Comparison of ENCODE assay signal across 2 cellular contexts in the genomic region with DNA sequence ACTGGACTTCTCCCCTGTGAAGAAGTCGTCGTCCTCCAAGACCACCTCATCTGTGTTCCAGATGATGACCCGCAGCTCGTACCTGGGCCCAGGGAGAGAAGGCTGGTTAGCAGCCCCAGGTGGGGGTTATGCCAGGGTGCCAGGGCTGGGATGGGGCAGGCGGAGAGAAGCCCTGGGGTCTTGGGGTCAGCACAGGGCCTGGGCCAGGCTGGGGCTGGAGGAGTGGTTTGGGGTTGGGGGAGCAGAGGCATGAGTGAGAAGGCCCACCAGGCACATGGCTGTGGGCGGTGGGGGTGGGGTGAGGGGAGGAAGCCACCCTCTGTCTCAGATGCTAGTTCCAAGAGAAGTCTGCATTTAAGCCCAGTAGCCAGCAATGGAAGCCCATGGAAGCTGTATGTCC.
TF ChIP-seq lines count a peak whose summit lies in the region.

No MANE protein-coding gene starts in this region.

TF ChIP-seq in SK-N-SH treated with all-trans-retinoic acid at 6 μM for 48 hours, 23 proteins besides CTCF, POLR2A, EP300 and RAD21 (continued from another document):
- TF ChIP-seq, protein P1, sequence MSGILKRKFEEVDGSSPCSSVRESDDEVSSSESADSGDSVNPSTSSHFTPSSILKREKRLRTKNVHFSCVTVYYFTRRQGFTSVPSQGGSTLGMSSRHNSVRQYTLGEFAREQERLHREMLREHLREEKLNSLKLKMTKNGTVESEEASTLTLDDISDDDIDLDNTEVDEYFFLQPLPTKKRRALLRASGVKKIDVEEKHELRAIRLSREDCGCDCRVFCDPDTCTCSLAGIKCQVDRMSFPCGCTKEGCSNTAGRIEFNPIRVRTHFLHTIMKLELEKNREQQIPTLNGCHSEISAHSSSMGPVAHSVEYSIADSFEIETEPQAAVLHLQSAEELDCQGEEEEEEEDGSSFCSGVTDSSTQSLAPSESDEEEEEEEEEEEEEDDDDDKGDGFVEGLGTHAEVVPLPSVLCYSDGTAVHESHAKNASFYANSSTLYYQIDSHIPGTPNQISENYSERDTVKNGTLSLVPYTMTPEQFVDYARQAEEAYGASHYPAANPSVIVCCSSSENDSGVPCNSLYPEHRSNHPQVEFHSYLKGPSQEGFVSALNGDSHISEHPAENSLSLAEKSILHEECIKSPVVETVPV (CRISPR knock-in tag; IDR thresholded peaks at IDR 0.05): no peak
- TF ChIP-seq GLIS3 (CRISPR knock-in tag; IDR thresholded peaks at IDR 0.05) (no peak), RARB (CRISPR knock-in tag; IDR thresholded peaks at IDR 0.05) (no peak), OSR1 (CRISPR knock-in tag; IDR thresholded peaks at IDR 0.05) (no peak), SNAI2 (CRISPR knock-in tag; IDR thresholded peaks at IDR 0.05) (no peak), TCF4 (CRISPR knock-in tag; IDR thresholded peaks at IDR 0.05; ENCODE audit: borderline replicate concordance) (no peak), ZC3H10 (CRISPR knock-in tag; IDR thresholded peaks at IDR 0.05) (no peak), ZFP30 (CRISPR knock-in tag; IDR thresholded peaks at IDR 0.05) (no peak), ARNTL (CRISPR knock-in tag; IDR thresholded peaks at IDR 0.05; ENCODE audit: borderline replicate concordance, low read depth) (no peak), CSDC2 (CRISPR knock-in tag; IDR thresholded peaks at IDR 0.05) (no peak), ISL1 (CRISPR knock-in tag; IDR thresholded peaks at IDR 0.05) (no peak), BACH2 (CRISPR knock-in tag; IDR thresholded peaks at IDR 0.05; ENCODE audit: borderline replicate concordance) (no peak), ZNF70 (CRISPR knock-in tag; IDR thresholded peaks at IDR 0.05) (no peak), TOX (CRISPR knock-in tag; IDR thresholded peaks at IDR 0.05; ENCODE audit: borderline replicate concordance) (no peak), PPARA (CRISPR knock-in tag; IDR thresholded peaks at IDR 0.05; ENCODE audit: borderline replicate concordance) (no peak), ZNF8 (CRISPR knock-in tag; IDR thresholded peaks at IDR 0.05) (no peak)
- TF ChIP-seq, protein P2, sequence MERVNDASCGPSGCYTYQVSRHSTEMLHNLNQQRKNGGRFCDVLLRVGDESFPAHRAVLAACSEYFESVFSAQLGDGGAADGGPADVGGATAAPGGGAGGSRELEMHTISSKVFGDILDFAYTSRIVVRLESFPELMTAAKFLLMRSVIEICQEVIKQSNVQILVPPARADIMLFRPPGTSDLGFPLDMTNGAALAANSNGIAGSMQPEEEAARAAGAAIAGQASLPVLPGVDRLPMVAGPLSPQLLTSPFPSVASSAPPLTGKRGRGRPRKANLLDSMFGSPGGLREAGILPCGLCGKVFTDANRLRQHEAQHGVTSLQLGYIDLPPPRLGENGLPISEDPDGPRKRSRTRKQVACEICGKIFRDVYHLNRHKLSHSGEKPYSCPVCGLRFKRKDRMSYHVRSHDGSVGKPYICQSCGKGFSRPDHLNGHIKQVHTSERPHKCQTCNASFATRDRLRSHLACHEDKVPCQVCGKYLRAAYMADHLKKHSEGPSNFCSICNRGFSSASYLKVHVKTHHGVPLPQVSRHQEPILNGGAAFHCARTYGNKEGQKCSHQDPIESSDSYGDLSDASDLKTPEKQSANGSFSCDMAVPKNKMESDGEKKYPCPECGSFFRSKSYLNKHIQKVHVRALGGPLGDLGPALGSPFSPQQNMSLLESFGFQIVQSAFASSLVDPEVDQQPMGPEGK (CRISPR knock-in tag; IDR thresholded peaks at IDR 0.05; ENCODE audit: borderline replicate concordance): no peak
- TF ChIP-seq, protein P3, sequence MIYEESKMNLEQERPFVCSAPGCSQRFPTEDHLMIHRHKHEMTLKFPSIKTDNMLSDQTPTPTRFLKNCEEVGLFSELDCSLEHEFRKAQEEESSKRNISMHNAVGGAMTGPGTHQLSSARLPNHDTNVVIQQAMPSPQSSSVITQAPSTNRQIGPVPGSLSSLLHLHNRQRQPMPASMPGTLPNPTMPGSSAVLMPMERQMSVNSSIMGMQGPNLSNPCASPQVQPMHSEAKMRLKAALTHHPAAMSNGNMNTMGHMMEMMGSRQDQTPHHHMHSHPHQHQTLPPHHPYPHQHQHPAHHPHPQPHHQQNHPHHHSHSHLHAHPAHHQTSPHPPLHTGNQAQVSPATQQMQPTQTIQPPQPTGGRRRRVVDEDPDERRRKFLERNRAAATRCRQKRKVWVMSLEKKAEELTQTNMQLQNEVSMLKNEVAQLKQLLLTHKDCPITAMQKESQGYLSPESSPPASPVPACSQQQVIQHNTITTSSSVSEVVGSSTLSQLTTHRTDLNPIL (CRISPR knock-in tag; IDR thresholded peaks at IDR 0.05; ENCODE audit: low read depth): no peak
TF ChIP-seq in SK-N-SH treated with all-trans-retinoic acid at 6 μM for 48 hours: peak in this region for 0.

TF ChIP-seq in SK-N-SH, 30 proteins besides CTCF, POLR2A, EP300 and RAD21 (continued from another document):
- TF ChIP-seq FOXM1 (IDR thresholded peaks at IDR 0.05; ENCODE audit: low read depth): no peak
- no peak for TF ChIP-seq GATA2 (CRISPR knock-in tag; IDR thresholded peaks at IDR 0.05)
- TF ChIP-seq, protein P4, sequence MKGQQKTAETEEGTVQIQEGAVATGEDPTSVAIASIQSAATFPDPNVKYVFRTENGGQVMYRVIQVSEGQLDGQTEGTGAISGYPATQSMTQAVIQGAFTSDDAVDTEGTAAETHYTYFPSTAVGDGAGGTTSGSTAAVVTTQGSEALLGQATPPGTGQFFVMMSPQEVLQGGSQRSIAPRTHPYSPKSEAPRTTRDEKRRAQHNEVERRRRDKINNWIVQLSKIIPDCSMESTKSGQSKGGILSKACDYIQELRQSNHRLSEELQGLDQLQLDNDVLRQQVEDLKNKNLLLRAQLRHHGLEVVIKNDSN (IDR thresholded peaks at IDR 0.05; ENCODE audit: borderline replicate concordance, low read depth): no peak
- TF ChIP-seq RCOR1 (IDR thresholded peaks at IDR 0.05; ENCODE audit: low read length): no peak
- TF ChIP-seq YY1 (IDR thresholded peaks at IDR 0.05; ENCODE audit: low read depth): no peak
- no peak for TF ChIP-seq SIN3A (IDR thresholded peaks at IDR 0.05; ENCODE audit: borderline replicate concordance, low read depth, low read length)
- TF ChIP-seq EZH2phosphoT487 (IDR thresholded peaks at IDR 0.05; ENCODE audit: borderline replicate concordance, low read depth): no peak
